8 cellular contexts compared by ENCODE assay signal in genomic region chr5:38557792-38558191, GRCh38. TPM values are rescaled to one million over a fixed set of nuclear protein-coding genes. Genes with fewer than 3 reads are reported as not detected.
DNase-seq lines count a peak whose midpoint lies in the region; ATAC-seq and TF ChIP-seq lines count a peak whose summit lies in the region.

No MANE protein-coding gene starts in this region.

- H3K4me1 Mint-ChIP-seq in CD8-positive, alpha-beta memory T cell: peaks cover 12 to 18% (median 17%) of the 10 kb centered on the region in 3 donors

- no peak overlapping the region for H3K4me3 ChIP-seq in CD8-positive, alpha-beta memory T cell (ENCODE audit: low read length)
- H3K4me3 ChIP-seq in SK-N-MC (peak overlapping the region; percentile 98), fibroblast of mammary gland (ENCODE audit: control insufficient read depth, low read depth, low read length) (peak overlapping the region; percentile 79), psoas muscle (peak overlapping the region; percentile 93)

- peaks cover 37% of the 10 kb centered on the region for H3K27me3 ChIP-seq in CD8-positive, alpha-beta memory T cell (ENCODE audit: insufficient read depth, low read length, poor library complexity, severe bottlenecking)
- H3K27me3 ChIP-seq in psoas muscle (ENCODE audit: insufficient read depth in 3 of 3, low read length in 2 of 3): no peaks in the 10 kb centered on the region

- no peaks in the 10 kb centered on the region for H3K36me3 ChIP-seq in CD8-positive, alpha-beta memory T cell (ENCODE audit: insufficient read depth, low read length)
- H3K36me3 ChIP-seq in SK-N-MC (ENCODE audit: insufficient read depth, low read length) (no peaks in the 10 kb centered on the region), psoas muscle (ENCODE audit: insufficient read depth in 1 of 2, low read depth in 1 of 2) (no peaks in the 10 kb centered on the region)

- no peak overlapping the region for H3K27ac ChIP-seq in CD8-positive, alpha-beta memory T cell (ENCODE audit: low read depth, low read length)
- H3K27ac ChIP-seq in SK-N-MC (no peak overlapping the region), psoas muscle (peak overlapping the region; percentile 96)

- no peak for TF ChIP-seq CTCF in fibroblast of mammary gland (conservative IDR thresholded peaks at IDR 0.05; ENCODE audit: control insufficient read depth, insufficient read depth, low read depth, low read length)
- no peak for TF ChIP-seq CTCF in psoas muscle (IDR thresholded peaks at IDR 0.05)

- WGBS in psoas muscle, 3 donors: 61 to 68% (median 66%) methylated on average over 6 of the region's 6 CpGs

- ATAC-seq in psoas muscle: no peak
- no peak for ATAC-seq in HG03457 (IDR thresholded peaks at IDR 0.05; ENCODE audit: unreplicated experiment)
- no peak for ATAC-seq in GM19463 (IDR thresholded peaks at IDR 0.05; ENCODE audit: unreplicated experiment)

- POLR2A ChIA-PET in CD8-positive, alpha-beta memory T cell (lab: Charles Lee): no interaction called here

- CTCF ChIA-PET in CD8-positive, alpha-beta memory T cell (lab: Charles Lee): no interaction called here

- no peaks in the 10 kb centered on the region for H3K9me3 ChIP-seq in CD8-positive, alpha-beta memory T cell (ENCODE audit: low read length)
- no peaks in the 10 kb centered on the region for H3K9me3 ChIP-seq in SK-N-MC (ENCODE audit: low read depth, low read length)
- no peaks in the 10 kb centered on the region for H3K9me3 ChIP-seq in psoas muscle

- H3K9me3 Mint-ChIP-seq in CD8-positive, alpha-beta memory T cell: peaks cover 0 to 2% (median 0%) of the 10 kb centered on the region in 5 donors

- H3K4me1 ChIP-seq in CD8-positive, alpha-beta memory T cell (ENCODE audit: insufficient read depth, low read length): no peaks in the 10 kb centered on the region
- peaks cover 27% of the 10 kb centered on the region for H3K4me1 ChIP-seq in psoas muscle

- peak overlapping the region; percentile 88 for H3K9ac ChIP-seq in SK-N-MC (ENCODE audit: insufficient read length)

- H3K36me3 Mint-ChIP-seq in CD8-positive, alpha-beta memory T cell: no peaks in the 10 kb centered on the region

- no peak for DNase-seq in CD8-positive, alpha-beta memory T cell
- DNase-seq in SK-N-MC (ENCODE audit: low read depth, low spot score): no peak
- no peak for DNase-seq in fibroblast of mammary gland (ENCODE audit: low read depth)
- no peak for DNase-seq in psoas muscle
- DNase-seq in SW 1271 (lab: John Stamatoyannopoulos, UW): no peak
- no peak for DNase-seq in NCI-H446 (lab: John Stamatoyannopoulos, UW)

- intact Hi-C loops in psoas muscle (cut with DNase I): loop anchor here (1.0 to 10.0 kb wide), 5 partner anchors 35 to 247 kb away; no protein-coding TSS in a partner anchor

- peak overlapping the region; percentile 24 to 88 (median 70) for H3K4me3 Mint-ChIP-seq in CD8-positive, alpha-beta memory T cell

- H3K27ac Mint-ChIP-seq in CD8-positive, alpha-beta memory T cell: no peak overlapping the region

- H3K27me3 Mint-ChIP-seq in CD8-positive, alpha-beta memory T cell: peaks cover 34 to 64% of the 10 kb centered on the region in 2 donors

RNA-seq across cellular contexts. Expression of gene LIFR, which starts 1.3 kb away (rescaled TPM):
- total RNA-seq in CD8-positive, alpha-beta memory T cell: not detected
- polyA plus RNA-seq in CD8-positive, alpha-beta memory T cell: not detected
- 10 to 100 TPM; 28.9 to 74.5 (median 57.1) TPM for total RNA-seq in psoas muscle
- polyA plus RNA-seq in psoas muscle: 10 to 100 TPM; 10.1 to 27.4 (median 10.4) TPM

Comparison
In these comparisons a context has a peak if more than half of its experiments do, and no peak if none do; other contexts are left out.
1. RNA of gene LIFR, which starts 1.3 kb away (total RNA-seq): 28.9 to 74.5 TPM in psoas muscle; not detected in CD8-positive, alpha-beta memory T cell; every median in the first group is over 10 times any median in the second.